Comparison of ENCODE assay signal across 1 cellular context in the genomic region with DNA sequence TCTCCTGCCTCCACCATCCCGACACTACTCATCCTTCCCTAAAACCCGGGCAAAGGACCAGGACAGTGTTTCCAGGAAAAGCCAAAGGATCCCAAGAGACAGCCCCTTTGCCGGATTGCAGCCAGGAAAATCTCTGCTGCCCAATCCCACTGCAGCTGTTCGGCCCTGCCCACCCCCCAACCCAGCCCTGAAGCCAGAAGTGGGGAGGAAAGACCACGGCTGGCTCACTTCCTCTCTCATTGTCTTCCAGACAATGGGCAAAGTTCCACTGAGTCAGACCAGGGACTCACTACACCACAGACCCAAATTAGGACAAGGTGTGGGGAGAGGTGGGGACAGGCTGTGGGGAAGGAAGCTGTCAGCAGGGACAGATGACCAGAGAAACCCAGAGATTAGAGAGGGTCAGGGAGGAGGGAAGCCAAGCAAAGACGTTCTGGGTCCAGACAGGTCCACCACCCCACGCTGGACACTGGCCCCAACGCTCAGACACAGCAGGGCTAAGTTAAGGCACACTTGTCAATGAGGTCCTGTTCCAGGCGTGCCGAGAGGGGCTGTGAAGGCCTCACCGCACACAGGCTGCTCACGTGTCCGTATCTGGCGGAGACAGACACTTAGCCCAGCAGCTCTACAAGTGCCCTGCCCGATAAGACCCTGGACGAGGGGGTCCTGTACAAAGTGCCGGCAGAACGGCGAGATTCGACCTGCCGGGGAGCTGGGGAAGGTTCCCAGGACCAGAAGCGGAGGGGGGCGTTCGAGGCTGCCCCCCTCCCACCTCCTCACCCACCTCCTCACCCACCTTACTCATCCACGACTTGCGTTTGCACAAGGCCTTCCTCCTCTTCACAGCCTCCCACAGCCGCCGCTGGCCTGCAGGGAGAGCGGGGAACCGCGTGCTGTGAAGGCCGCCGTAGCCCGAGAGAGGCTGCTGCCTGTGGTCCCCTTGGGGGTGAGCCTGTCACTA.
TF ChIP-seq lines count a peak whose summit lies in the region.

No MANE protein-coding gene starts in this region.

TF ChIP-seq in HEK293T, 16 proteins besides CTCF, POLR2A, EP300 and RAD21 (continued from another document):
- TF ChIP-seq, protein P1, sequence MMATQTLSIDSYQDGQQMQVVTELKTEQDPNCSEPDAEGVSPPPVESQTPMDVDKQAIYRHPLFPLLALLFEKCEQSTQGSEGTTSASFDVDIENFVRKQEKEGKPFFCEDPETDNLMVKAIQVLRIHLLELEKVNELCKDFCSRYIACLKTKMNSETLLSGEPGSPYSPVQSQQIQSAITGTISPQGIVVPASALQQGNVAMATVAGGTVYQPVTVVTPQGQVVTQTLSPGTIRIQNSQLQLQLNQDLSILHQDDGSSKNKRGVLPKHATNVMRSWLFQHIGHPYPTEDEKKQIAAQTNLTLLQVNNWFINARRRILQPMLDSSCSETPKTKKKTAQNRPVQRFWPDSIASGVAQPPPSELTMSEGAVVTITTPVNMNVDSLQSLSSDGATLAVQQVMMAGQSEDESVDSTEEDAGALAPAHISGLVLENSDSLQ (IDR thresholded peaks at IDR 0.05) = no peak
- TF ChIP-seq SP1 (IDR thresholded peaks at IDR 0.05) = no peak
- no peak for TF ChIP-seq ARNT (IDR thresholded peaks at IDR 0.05)
- no peak for TF ChIP-seq ZNF384 (IDR thresholded peaks at IDR 0.05)
- no peak for TF ChIP-seq FOXM1 (IDR thresholded peaks at IDR 0.05; ENCODE audit: borderline replicate concordance)
- no peak for TF ChIP-seq L3MBTL2 (conservative IDR thresholded peaks at IDR 0.05)
- no peak for TF ChIP-seq ELF4 (IDR thresholded peaks at IDR 0.05)
- no peak for TF ChIP-seq CTBP1 (IDR thresholded peaks at IDR 0.05; ENCODE audit: borderline replicate concordance)
- TF ChIP-seq NFRKB (IDR thresholded peaks at IDR 0.05) = no peak
- TF ChIP-seq TARDBP (IDR thresholded peaks at IDR 0.05) = no peak
- TF ChIP-seq FOXA1 (IDR thresholded peaks at IDR 0.05) = no peak
TF ChIP-seq in HEK293T: peak in this region for 0.
